Comparison of ENCODE assay signal across 8 cellular contexts in genomic region chr19:1260749-1261511, GRCh38. TPM values are rescaled to one million over a fixed set of nuclear protein-coding genes. Genes with fewer than 3 reads are reported as not detected.
A peak's percentile ranks its signal among the peaks of the same experiment; 100 is the strongest.
DNase-seq lines count a peak whose midpoint lies in the region; ATAC-seq, FAIRE-seq and TF ChIP-seq lines count a peak whose summit lies in the region.

No MANE protein-coding gene starts in this region.

- H3K4me3 ChIP-seq in psoas muscle (peak overlapping the region; percentile 78), urinary bladder (ENCODE audit: low read depth, low read length) (peak overlapping the region; percentile 44)

- peak; percentile 98 for DNase-seq in GM12892 (ENCODE audit: insufficient read length)
- DNase-seq in NCI-H187 (lab: John Stamatoyannopoulos, UW), result peak; percentile 92 to 97
- peak; percentile 82 for DNase-seq in amniotic stem cell (lab: John Stamatoyannopoulos, UW)
- DNase-seq in left ventricle myocardium superior, result peak; percentile 98
- peak; percentile 96 to 99 for DNase-seq in psoas muscle

- no peaks in the 10 kb centered on the region for H3K9me3 ChIP-seq in psoas muscle

- intact Hi-C loops in left ventricle myocardium superior (cut with micrococcal nuclease) (no loop called here), psoas muscle (cut with DNase I) (no loop called here)

- H3K27ac Mint-ChIP-seq in T-helper 1 cell treated with Interleukin-12 subunit alpha and Interleukin-12 subunit beta and Interleukin-4 antibody, amounts not matched to agents 30 μg/mL and 1 μg/mL, for 36 hours, result peak overlapping the region; percentile 80

- peaks cover 40% of the 10 kb centered on the region for H3K4me1 Mint-ChIP-seq in T-helper 1 cell treated with Interleukin-12 subunit alpha and Interleukin-12 subunit beta and Interleukin-4 antibody, amounts not matched to agents 30 μg/mL and 1 μg/mL, for 36 hours (ENCODE audit: low read depth)

- ATAC-seq in HG02852 (IDR thresholded peaks at IDR 0.05; ENCODE audit: unreplicated experiment), result peak; percentile 53
- ATAC-seq in left ventricle myocardium superior, result peak; percentile 80
- ATAC-seq in psoas muscle, result peak; percentile 67 to 84 (median 76)

- H3K27ac ChIP-seq in psoas muscle (peak overlapping the region; percentile 85), urinary bladder (ENCODE audit: low read depth) (peak overlapping the region; percentile 94)

- no peak for TF ChIP-seq CTCF in psoas muscle (IDR thresholded peaks at IDR 0.05)

- H3K4me3 Mint-ChIP-seq in T-helper 1 cell treated with Interleukin-12 subunit alpha and Interleukin-12 subunit beta and Interleukin-4 antibody, amounts not matched to agents 30 μg/mL and 1 μg/mL, for 36 hours, result peak overlapping the region; percentile 86

- no peaks in the 10 kb centered on the region for H3K27me3 Mint-ChIP-seq in T-helper 1 cell treated with Interleukin-12 subunit alpha and Interleukin-12 subunit beta and Interleukin-4 antibody, amounts not matched to agents 30 μg/mL and 1 μg/mL, for 36 hours (ENCODE audit: low read depth)

- peak; percentile 97 for FAIRE-seq in GM12892 (lab: Jason Lieb, UNC)

- peaks cover 0 to 26% of the 10 kb centered on the region in 2 donors for H3K36me3 ChIP-seq in psoas muscle (ENCODE audit: insufficient read depth in 1 of 2, low read depth in 1 of 2)
- peaks cover 3% of the 10 kb centered on the region for H3K36me3 ChIP-seq in urinary bladder (ENCODE audit: insufficient read depth)

- no peaks in the 10 kb centered on the region for H3K27me3 ChIP-seq in psoas muscle (ENCODE audit: insufficient read depth in 3 of 3, low read length in 2 of 3)

- whole genome bisulfite sequencing in psoas muscle, 3 donors, result 0 to 1% (median 0%) methylated on average over 72 to 82 of the region's 82 CpGs
- under 1% methylated on average over 82 of the region's 82 CpGs for WGBS in urinary bladder

- peaks cover 46% of the 10 kb centered on the region for H3K4me1 ChIP-seq in psoas muscle
- H3K4me1 ChIP-seq in urinary bladder (ENCODE audit: insufficient read depth), result peaks cover 2% of the 10 kb centered on the region

- no peaks in the 10 kb centered on the region for H3K9me3 Mint-ChIP-seq in T-helper 1 cell treated with Interleukin-12 subunit alpha and Interleukin-12 subunit beta and Interleukin-4 antibody, amounts not matched to agents 30 μg/mL and 1 μg/mL, for 36 hours

- peaks cover 17% of the 10 kb centered on the region for H3K36me3 Mint-ChIP-seq in T-helper 1 cell treated with Interleukin-12 subunit alpha and Interleukin-12 subunit beta and Interleukin-4 antibody, amounts not matched to agents 30 μg/mL and 1 μg/mL, for 36 hours (ENCODE audit: low read depth)

- no peak for TF ChIP-seq POLR2A in GM12892 (IDR thresholded peaks at IDR 0.05; ENCODE audit: low read depth, low read length)

RNA-seq across cellular contexts. Expression of gene CIRBP, which starts 8.2 kb away (rescaled TPM):
- 276 TPM for polyA plus RNA-seq in GM12892 (2012; ENCODE audit: missing spikeins)
- total RNA-seq in left ventricle myocardium superior (248 TPM), psoas muscle (100 to 1,000 TPM; 137 to 591 (median 245) TPM), urinary bladder (267 TPM)
- polyA plus RNA-seq in psoas muscle (100 to 1,000 TPM; 249 to 321 (median 317) TPM), urinary bladder (536 TPM)

RNA-seq across cellular contexts. Expression of gene MIDN, which starts 12.5 kb away (rescaled TPM):
- 8.9 TPM for polyA plus RNA-seq in GM12892 (2012; ENCODE audit: missing spikeins)
- total RNA-seq in left ventricle myocardium superior (59.7 TPM), psoas muscle (100 to 1,000 TPM in 3 of 4 donors, 10 to 100 TPM in 1; 84.7 to 331 (median 217) TPM), urinary bladder (12.2 TPM)
- polyA plus RNA-seq in psoas muscle (100 to 1,000 TPM in 1 of 3 donors, 10 to 100 TPM in 2; 29.2 to 147 (median 36.4) TPM), urinary bladder (64.3 TPM)

RNA-seq across cellular contexts. Expression of gene FAM174C, which starts 14.4 kb away (rescaled TPM):
- 20.2 TPM for polyA plus RNA-seq in GM12892 (2012; ENCODE audit: missing spikeins)
- total RNA-seq in left ventricle myocardium superior (13.1 TPM), psoas muscle (10 to 100 TPM in 3 of 4 donors, 1 to 10 TPM in 1; 9.0 to 18.1 (median 14.0) TPM), urinary bladder (4.9 TPM)
- polyA plus RNA-seq in psoas muscle (10 to 100 TPM; 21.8 to 88.8 (median 47.6) TPM), urinary bladder (55.9 TPM)

RNA-seq across cellular contexts. Expression of gene ATP5F1D, which starts 19.4 kb away (rescaled TPM):
- polyA plus RNA-seq in GM12892 (2012; ENCODE audit: missing spikeins), result 63.3 TPM
- total RNA-seq in left ventricle myocardium superior (686 TPM), psoas muscle (100 to 1,000 TPM; 362 to 759 (median 472) TPM), urinary bladder (9.5 TPM)
- polyA plus RNA-seq in psoas muscle (100 to 1,000 TPM; 310 to 858 (median 690) TPM), urinary bladder (236 TPM)

RNA-seq across cellular contexts. Expression of gene CBARP, which starts 23.1 kb away (rescaled TPM):
- polyA plus RNA-seq in GM12892 (2012; ENCODE audit: missing spikeins), result not detected
- total RNA-seq in left ventricle myocardium superior (1.2 TPM), psoas muscle (1 to 10 TPM in 2 of 4 donors, under 1 TPM in 2; 0.41 to 4.0 (median 1.5) TPM), urinary bladder (0.53 TPM)
- polyA plus RNA-seq in psoas muscle (10 to 100 TPM in 1 of 3 donors, under 1 TPM in 2; 0.75 to 19.0 (median 0.88) TPM), urinary bladder (0.43 TPM)

Comparison
In these comparisons a context has a peak if more than half of its experiments do, and no peak if none do; other contexts are left out.
1. Peak in every context shown above with its lines: DNase-seq, ATAC-seq, H3K4me3 ChIP-seq and H3K27ac ChIP-seq.